In genomic region chr9:128061305-128061704, GRCh38 we compare ENCODE assay signal across 12 cellular contexts. TPM values are rescaled to one million over a fixed set of nuclear protein-coding genes. Genes with fewer than 3 reads are reported as not detected.
DNase-seq lines count a peak whose midpoint lies in the region; ATAC-seq, FAIRE-seq and TF ChIP-seq lines count a peak whose summit lies in the region.
"Had no signal": no experiment of that assay in that cellular context is flagged by ENCODE, and none has a peak within 500 bp of the region (broad histone marks: within the 10 kb centered on the region; RNA-seq: fewer than 3 reads in every experiment).

No MANE protein-coding gene starts in this region.

- H3K27me3 Mint-ChIP-seq in activated CD4-positive, alpha-beta T cell treated with anti-CD3 and anti-CD28 coated beads, Interleukin-2, amount 10 ng/mL, durations not matched to agents 7 days and 5 days = no peaks in the 10 kb centered on the region

- no peaks in the 10 kb centered on the region for H3K9me3 Mint-ChIP-seq in activated CD4-positive, alpha-beta T cell treated with anti-CD3 and anti-CD28 coated beads, Interleukin-2, amount 10 ng/mL, durations not matched to agents 7 days and 5 days

- POLR2A ChIA-PET in activated CD4-positive, alpha-beta T cell treated with anti-CD3 and anti-CD28 coated beads, Interleukin-2, amount 10 ng/mL, durations not matched to agents 7 days and 5 days (lab: Charles Lee) = no interaction called here

- no peak for TF ChIP-seq CTCF in left lung (IDR thresholded peaks at IDR 0.05)
- no peak for TF ChIP-seq CTCF in stomach (IDR thresholded peaks at IDR 0.05)

- H4K20me1 ChIP-seq in GM23248 (ENCODE audit: insufficient read depth) = no peaks in the 10 kb centered on the region

- H3K4me3 ChIP-seq in left lung = no peak overlapping the region
- no peak overlapping the region for H3K4me3 ChIP-seq in stomach
- H3K4me3 ChIP-seq in GM23248 = no peak overlapping the region
- no peak overlapping the region for H3K4me3 ChIP-seq in small intestine (ENCODE audit: low read depth in 1 of 2, low read length in 2 of 2)
- H3K4me3 ChIP-seq: gastroesophageal sphincter, right atrium auricular region had no signal

- H3K36me3 ChIP-seq in left lung = peaks cover 0 to 15% of the 10 kb centered on the region in 2 donors
- H3K36me3 ChIP-seq in stomach = peaks cover 8 to 27% (median 25%) of the 10 kb centered on the region in 4 donors
- no peaks in the 10 kb centered on the region for H3K36me3 ChIP-seq in GM23248 (ENCODE audit: low read depth)
- no peaks in the 10 kb centered on the region for H3K36me3 ChIP-seq in small intestine (ENCODE audit: control insufficient read depth in 2 of 2, insufficient read depth in 2 of 2, low read length in 2 of 2)

- FAIRE-seq in small intestine (lab: Jason Lieb, UNC) = no peak

- intact Hi-C loops in left lung (cut with DNase I) = no loop called here
- intact Hi-C loops in stomach (cut with DNase I; ENCODE audit: low total_unique reads) = no loop called here

- H3K27me3 ChIP-seq in left lung = no peaks in the 10 kb centered on the region
- no peaks in the 10 kb centered on the region for H3K27me3 ChIP-seq in stomach
- H3K27me3 ChIP-seq in GM23248 (replicated peaks; ENCODE audit: insufficient read depth) = no peaks in the 10 kb centered on the region
- H3K27me3 ChIP-seq in small intestine (ENCODE audit: control insufficient read depth in 2 of 2, insufficient read depth in 2 of 2, low read length in 2 of 2) = no peaks in the 10 kb centered on the region
- H3K27me3 ChIP-seq: gastroesophageal sphincter, right atrium auricular region had no signal

- H2AFZ ChIP-seq in GM23248 = no peak overlapping the region

- CTCF ChIA-PET in activated CD4-positive, alpha-beta T cell treated with anti-CD3 and anti-CD28 coated beads, Interleukin-2, amount 10 ng/mL, durations not matched to agents 7 days and 5 days (lab: Charles Lee) = interaction anchor here (1.0 to 1.2 kb wide), 2 partner anchors 9 to 36 kb away, joined by 3 read pairs; no protein-coding TSS in a partner anchor

- peak overlapping the region; percentile 43 for H3K4me3 Mint-ChIP-seq in activated CD4-positive, alpha-beta T cell treated with anti-CD3 and anti-CD28 coated beads, Interleukin-2, amount 10 ng/mL, durations not matched to agents 7 days and 5 days

- H3K4me1 ChIP-seq in left lung = peaks cover 22 to 70% of the 10 kb centered on the region in 2 donors
- H3K4me1 ChIP-seq in stomach = peaks cover 21 to 69% (median 42%) of the 10 kb centered on the region in 4 donors
- peaks cover 6% of the 10 kb centered on the region for H3K4me1 ChIP-seq in GM23248 (ENCODE audit: insufficient read depth)
- H3K4me1 ChIP-seq in small intestine (ENCODE audit: control insufficient read depth in 2 of 2, insufficient read depth in 1 of 2, low read depth in 1 of 2, low read length in 1 of 2) = peaks cover 3 to 14% of the 10 kb centered on the region in 2 donors

- no peaks in the 10 kb centered on the region for H3K9me2 ChIP-seq in GM23248 (ENCODE audit: insufficient read depth)

- peak overlapping the region; percentile 6 to 56 for H3K27ac ChIP-seq in left lung
- H3K27ac ChIP-seq in stomach = peak overlapping the region in 3 of 5 donors; percentile 39 to 63 (median 47)
- no peak overlapping the region for H3K27ac ChIP-seq in GM23248
- H3K27ac ChIP-seq in small intestine (ENCODE audit: low read depth in 1 of 2, low read length in 1 of 2) = peak overlapping the region in 1 of 2 donors; percentile 85

- H3K36me3 Mint-ChIP-seq in activated CD4-positive, alpha-beta T cell treated with anti-CD3 and anti-CD28 coated beads, Interleukin-2, amount 10 ng/mL, durations not matched to agents 7 days and 5 days (ENCODE audit: low read depth) = peaks cover 34% of the 10 kb centered on the region

- no peak for TF ChIP-seq EP300 in stomach (IDR thresholded peaks at IDR 0.05)

- peaks cover 20% of the 10 kb centered on the region for H3K79me2 ChIP-seq in GM23248 (ENCODE audit: insufficient read depth)

- H3K9me3 ChIP-seq in left lung (no peaks in the 10 kb centered on the region), stomach (no peaks in the 10 kb centered on the region), GM23248 (ENCODE audit: low read depth) (no peaks in the 10 kb centered on the region), small intestine (ENCODE audit: control insufficient read depth, low read depth) (no peaks in the 10 kb centered on the region)
- H3K9me3 ChIP-seq: gastroesophageal sphincter, right atrium auricular region had no signal

- H3K9ac ChIP-seq in GM23248 = no peak overlapping the region

- peaks cover 51% of the 10 kb centered on the region for H3K4me1 Mint-ChIP-seq in activated CD4-positive, alpha-beta T cell treated with anti-CD3 and anti-CD28 coated beads, Interleukin-2, amount 10 ng/mL, durations not matched to agents 7 days and 5 days

- no peaks in the 10 kb centered on the region for H3F3A ChIP-seq in GM23248 (ENCODE audit: insufficient read depth)

- no peak for TF ChIP-seq POLR2A in stomach (IDR thresholded peaks at IDR 0.05)

- WGBS in stomach, 5 donors = 56 to 77% (median 69%) methylated on average over 9 of the region's 9 CpGs
- WGBS in GM23248 (ENCODE audit: low coverage in 1 of 2, low lambda C conversion rate in 2 of 2, missing lambda C conversion rate in 2 of 2), 2 experiments = 78 to 79% methylated on average over 9 of the region's 9 CpGs
- 58 to 80% (median 60%) methylated on average over 9 of the region's 9 CpGs for WGBS in small intestine, 3 donors

- no peak for ATAC-seq in left lung
- ATAC-seq: gastroesophageal sphincter had no signal

- no peak overlapping the region for H3K4me2 ChIP-seq in GM23248 (ENCODE audit: unreplicated experiment)

- no peak for DNase-seq in activated CD4-positive, alpha-beta T cell treated with anti-CD3 and anti-CD28 coated beads, Interleukin-2, amount 10 ng/mL, durations not matched to agents 7 days and 5 days
- no peak for DNase-seq in activated CD4-positive, alpha-beta T cell treated with anti-CD3 and anti-CD28 coated beads for 4 hours
- DNase-seq in UCSD-AML1 (lab: John Stamatoyannopoulos, UW; ENCODE audit: unreplicated experiment) (peak; percentile 52), left lung (peak in 1 of 2 donors; percentile 36), stomach (no peak), midbrain (lab: John Stamatoyannopoulos, UW) (no peak), GM23248 (no peak), small intestine (no peak)
- DNase-seq: cortex of kidney, NCI-H1417 had no signal

- in situ Hi-C loops in GM23248 (cut with MboI) = no loop called here

- H3K27ac Mint-ChIP-seq in activated CD4-positive, alpha-beta T cell treated with anti-CD3 and anti-CD28 coated beads, Interleukin-2, amount 10 ng/mL, durations not matched to agents 7 days and 5 days = peak overlapping the region; percentile 81

RNA-seq across cellular contexts. Expression of gene NAIF1, which starts 5.8 kb away (rescaled TPM):
- total RNA-seq in activated CD4-positive, alpha-beta T cell treated with anti-CD3 and anti-CD28 coated beads, Interleukin-2, amount 10 ng/mL, durations not matched to agents 7 days and 5 days = 10 to 100 TPM; 13.9 to 14.2 TPM
- total RNA-seq in left lung = 1 to 10 TPM; 7.7 to 8.0 TPM
- 10 to 100 TPM in 2 of 5 donors, 1 to 10 TPM in 3; 1.8 to 40.3 (median 6.7) TPM for total RNA-seq in stomach
- 10 to 100 TPM in 1 of 3 donors, 1 to 10 TPM in 2; 7.0 to 10.3 (median 8.7) TPM for polyA plus RNA-seq in stomach
- 5.6 and 9.5 TPM in 2 replicates for total RNA-seq in GM23248 (2014; rRNA removed; shearing (Covaris generic))
- 4.8 and 8.9 TPM in 2 replicates for polyA plus RNA-seq in GM23248 (2016; fragmentation: Nextera tagmentation; extraction: Ambion mirVana)
- polyA plus RNA-seq in small intestine = 1 to 10 TPM; 8.1 to 10.0 (median 9.2) TPM

RNA-seq across cellular contexts. Expression of gene SLC25A25, which starts 6.7 kb away (rescaled TPM):
- 10 to 100 TPM; 14.6 to 18.4 TPM for total RNA-seq in activated CD4-positive, alpha-beta T cell treated with anti-CD3 and anti-CD28 coated beads, Interleukin-2, amount 10 ng/mL, durations not matched to agents 7 days and 5 days
- total RNA-seq in left lung (10 to 100 TPM; 19.5 to 21.0 TPM), stomach (10 to 100 TPM; 12.3 to 37.1 (median 32.6) TPM)
- polyA plus RNA-seq in stomach (1 to 10 TPM; 7.9 to 9.2 (median 8.1) TPM), GM23248 (2016; fragmentation: Nextera tagmentation; extraction: Ambion mirVana) (7.5 and 8.2 TPM in 2 replicates), small intestine (10 to 100 TPM; 15.5 to 26.2 (median 23.5) TPM)
- 17.6 and 20.2 TPM in 2 replicates for total RNA-seq in GM23248 (2014; rRNA removed; shearing (Covaris generic))
